15 cellular contexts compared by ENCODE assay signal in genomic region chr9:70042461-70043215, GRCh38. TPM values are rescaled to one million over a fixed set of nuclear protein-coding genes. Genes with fewer than 3 reads are reported as not detected.
DNase-seq lines count a peak whose midpoint lies in the region; ATAC-seq and TF ChIP-seq lines count a peak whose summit lies in the region.
"Had no signal": no experiment of that assay in that cellular context is flagged by ENCODE, and none has a peak within 500 bp of the region (broad histone marks: within the 10 kb centered on the region; RNA-seq: fewer than 3 reads in every experiment).

No MANE protein-coding gene starts in this region.

- TF ChIP-seq CTCF in H9 (conservative IDR thresholded peaks at IDR 0.05) (no peak), coronary artery (IDR thresholded peaks at IDR 0.05) (no peak)

- no peak overlapping the region for H2AFZ ChIP-seq in H9 (ENCODE audit: low read length)

- no peaks in the 10 kb centered on the region for H3K79me2 ChIP-seq in H9 (ENCODE audit: insufficient read depth, low read length)

- H3K9ac ChIP-seq in H9 (ENCODE audit: extremely low read depth, insufficient read length, low read length) (no peak overlapping the region), mucosa of stomach (ENCODE audit: low read length) (peak overlapping the region; percentile 61), skeletal muscle satellite cell (ENCODE audit: low read depth, low read length) (no peak overlapping the region)
- H3K9ac ChIP-seq: KMS-11 had no signal

- H4K5ac ChIP-seq in H9 (ENCODE audit: insufficient read length, low read depth, low read length): no peak overlapping the region

- peaks cover 27% of the 10 kb centered on the region for H3K27me3 Mint-ChIP-seq in H9 (ENCODE audit: low read depth)

- no peak overlapping the region for H3T11ph ChIP-seq in H9 (ENCODE audit: low read length)

- H3K4me1 ChIP-seq in H9 (ENCODE audit: insufficient read depth, low read length) (peaks cover 5% of the 10 kb centered on the region), mucosa of stomach (ENCODE audit: control insufficient read depth, insufficient read depth, low read length) (peaks cover 6% of the 10 kb centered on the region), skeletal muscle satellite cell (ENCODE audit: control insufficient read depth, insufficient read depth, low read length) (peaks cover 31% of the 10 kb centered on the region)
- H3K4me1 ChIP-seq: colonic mucosa had no signal

- H3K4me3 ChIP-seq in coronary artery: peak overlapping the region; percentile 89
- no peak overlapping the region for H3K4me3 ChIP-seq in mucosa of stomach (ENCODE audit: low read length)
- H3K4me3 ChIP-seq in skeletal muscle satellite cell (ENCODE audit: low read length): peak overlapping the region; percentile 82

- peak overlapping the region; percentile 70 to 83 for H3K4me3 Mint-ChIP-seq in H9
- H3K4me3 Mint-ChIP-seq: activated naive CD8-positive, alpha-beta T cell treated with anti-CD3 and anti-CD28 coated beads, Interleukin-2, amount 50 U/mL, for 24 hours; T-helper 1 cell treated with Interleukin-12 subunit alpha and Interleukin-12 subunit beta and Interleukin-4 antibody, amounts not matched to agents 30 μg/mL and 1 μg/mL, for 36 hours had no signal

- no peak overlapping the region for H2AK5ac ChIP-seq in H9 (ENCODE audit: insufficient read length, low read length)

- no peaks in the 10 kb centered on the region for H4K20me1 ChIP-seq in H9 (ENCODE audit: control insufficient read depth, insufficient read depth, insufficient read length)

- DNase-seq in H9 (no peak), coronary artery (ENCODE audit: low spot score) (no peak), RPMI8226 (no peak), A172 (ENCODE audit: low spot score) (no peak)
- no peak for DNase-seq in stimulated activated CD4-positive, alpha-beta T cell treated with anti-CD3 and anti-CD28 coated beads, Interleukin-4, amount 100 ng/mL, for 4 hours
- DNase-seq: activated CD4-positive, CD25-positive, alpha-beta regulatory T cell treated with anti-CD3 and anti-CD28 coated beads, Interleukin-2, amount 50 U/mL, for 72 hours; activated naive CD8-positive, alpha-beta T cell treated with anti-CD3 and anti-CD28 coated beads, Interleukin-2, amount 50 U/mL, for 24 hours; colonic mucosa; NCI-H1436; NCI-H510A treated with DMSO at 0.1 percent for 48 hours had no signal

- H3K27me3 ChIP-seq in H9 (ENCODE audit: insufficient read depth, low read length): no peaks in the 10 kb centered on the region
- peaks cover 21% of the 10 kb centered on the region for H3K27me3 ChIP-seq in mucosa of stomach (ENCODE audit: control insufficient read depth, insufficient read depth, low read length)
- H3K27me3 ChIP-seq in skeletal muscle satellite cell (ENCODE audit: control insufficient read depth, insufficient read depth, low read length): no peaks in the 10 kb centered on the region

- H2BK5ac ChIP-seq in H9 (ENCODE audit: insufficient read length, low read length): no peak overlapping the region

- H3K4me1 Mint-ChIP-seq in H9: peaks cover 29 to 40% of the 10 kb centered on the region in 2 experiments

- H3K23ac ChIP-seq in H9 (ENCODE audit: insufficient read length, low read depth, low read length): no peak overlapping the region

- H2BK20ac ChIP-seq in H9 (ENCODE audit: low read depth, low read length, poor library complexity, severe bottlenecking): no peak overlapping the region

- H3K36me3 Mint-ChIP-seq in H9 (ENCODE audit: insufficient read depth in 1 of 3, low read depth in 3 of 3): peaks cover 5 to 10% (median 6%) of the 10 kb centered on the region in 3 experiments; a peak in 6 of 7 replicates

- no peak overlapping the region for H4K8ac ChIP-seq in H9 (replicated peaks; ENCODE audit: insufficient read length, low read depth, low read length)

- peak overlapping the region; percentile 70 for H3K4me2 ChIP-seq in H9 (ENCODE audit: insufficient read depth, insufficient read length, low read length)
- peak overlapping the region; percentile 96 for H3K4me2 ChIP-seq in skeletal muscle satellite cell (ENCODE audit: low read length)
- H3K4me2 ChIP-seq: KMS-11 had no signal

- H3K79me1 ChIP-seq in H9 (ENCODE audit: insufficient read depth, low read depth, low read length, poor library complexity, severe bottlenecking): no peaks in the 10 kb centered on the region

- H3K4ac ChIP-seq in H9 (ENCODE audit: low read depth, low read length): no peak overlapping the region

- no peak overlapping the region for H4K91ac ChIP-seq in H9 (ENCODE audit: insufficient read length, low read depth, low read length)

- no peak overlapping the region for H2BK120ac ChIP-seq in H9 (ENCODE audit: low read depth, low read length, poor library complexity, severe bottlenecking)

- no peak overlapping the region for H3K18ac ChIP-seq in H9 (ENCODE audit: insufficient read length, low read depth, low read length)

- H3K14ac ChIP-seq in H9 (ENCODE audit: insufficient read depth, low read length): no peak overlapping the region

- H3K36me3 ChIP-seq in mucosa of stomach (ENCODE audit: control insufficient read depth, insufficient read depth, low read length): no peaks in the 10 kb centered on the region
- no peaks in the 10 kb centered on the region for H3K36me3 ChIP-seq in skeletal muscle satellite cell (ENCODE audit: insufficient read depth, low read length)
- H3K36me3 ChIP-seq: colonic mucosa had no signal

- H3K56ac ChIP-seq in H9 (ENCODE audit: insufficient read length, low read depth, low read length): no peak overlapping the region

- peaks cover 11% of the 10 kb centered on the region for H3K9me3 ChIP-seq in H9 (ENCODE audit: control insufficient read depth, low read depth, low read length)
- H3K9me3 ChIP-seq in mucosa of stomach (ENCODE audit: control insufficient read depth, low read length): no peaks in the 10 kb centered on the region
- no peaks in the 10 kb centered on the region for H3K9me3 ChIP-seq in skeletal muscle satellite cell (replicated peaks; ENCODE audit: low read length)
- H3K9me3 ChIP-seq: colonic mucosa had no signal

- H3K27ac ChIP-seq in H9 (ENCODE audit: insufficient read length, low read depth, low read length) (no peak overlapping the region), coronary artery (peak overlapping the region in 1 of 2 donors; percentile 88)
- H3K27ac ChIP-seq: KMS-11 had no signal

- peaks cover 7 to 11% of the 10 kb centered on the region in 2 experiments for H3K9me3 Mint-ChIP-seq in H9

- no peak for ATAC-seq in GM18870 (IDR thresholded peaks at IDR 0.05; ENCODE audit: unreplicated experiment)
- ATAC-seq: activated naive CD8-positive, alpha-beta T cell treated with anti-CD3 and anti-CD28 coated beads, Interleukin-2, amount 50 U/mL, for 24 hours had no signal

- whole genome bisulfite sequencing in H9 (ENCODE audit: extremely low coverage, insufficient read length, low lambda C conversion rate): no CpG with 5 or more reads among the region's 15 CpGs

- H2BK15ac ChIP-seq in H9 (ENCODE audit: low read depth, low read length): no peak overlapping the region

- H2BK12ac ChIP-seq in H9 (ENCODE audit: insufficient read length, low read depth, low read length): peak overlapping the region; percentile 60

- peaks cover 14% of the 10 kb centered on the region for H3K23me2 ChIP-seq in H9 (ENCODE audit: insufficient read length, low read depth, low read length, poor library complexity, severe bottlenecking)

- no peak overlapping the region; a peak in 1 of 7 replicates for H3K27ac Mint-ChIP-seq in H9
- H3K27ac Mint-ChIP-seq: activated naive CD8-positive, alpha-beta T cell treated with anti-CD3 and anti-CD28 coated beads, Interleukin-2, amount 50 U/mL, for 24 hours; T-helper 1 cell treated with Interleukin-12 subunit alpha and Interleukin-12 subunit beta and Interleukin-4 antibody, amounts not matched to agents 30 μg/mL and 1 μg/mL, for 36 hours had no signal

RNA-seq across cellular contexts. Expression of gene MAMDC2, which starts 1.0 kb away (rescaled TPM):
- 4.6 TPM in 2 replicates for total RNA-seq in H9 (2021)
- 1.0 and 9.2 TPM in 2 replicates for total RNA-seq in skeletal muscle satellite cell (2012; rRNA removed)
- total RNA-seq in A172 (2014; rRNA removed; shearing (Covaris generic)): 4.2 and 6.0 TPM in 2 replicates
